ENCODE assay signal across 1 cellular context in genomic region chr10:21807162-21807561, GRCh38.
TF ChIP-seq lines count a peak whose summit lies in the region.

No MANE protein-coding gene starts in this region.

TF ChIP-seq in K562, 482 proteins besides CTCF, POLR2A, EP300 and RAD21 (continued from another document):
- TF ChIP-seq ZNF318 (IDR thresholded peaks at IDR 0.05; ENCODE audit: borderline replicate concordance in 1 of 2, low read depth in 1 of 2) = no peak
- 0 out of 2 replicates have a peak, but pooled peaks have one; percentile 1 for TF ChIP-seq ILF3 (IDR thresholded peaks at IDR 0.05; ENCODE audit: borderline replicate concordance)
- no peak for TF ChIP-seq SLC30A9 (CRISPR knock-in tag; IDR thresholded peaks at IDR 0.05)
- no peak for TF ChIP-seq EZH2 (IDR thresholded peaks at IDR 0.05; ENCODE audit: borderline replicate concordance, low read depth, low read length)
- TF ChIP-seq RBM34 (IDR thresholded peaks at IDR 0.05; ENCODE audit: borderline replicate concordance, insufficient read depth, low read length) = no peak
- TF ChIP-seq ATF1 (CRISPR knock-in tag; IDR thresholded peaks at IDR 0.05) = no peak
- 0 out of 2 replicates have a peak, but pooled peaks have one; percentile 45 for TF ChIP-seq ATF1 (tag; IDR thresholded peaks at IDR 0.05)
- peak; percentile 70 for TF ChIP-seq PRDM10 (IDR thresholded peaks at IDR 0.05; ENCODE audit: partially characterized antibody)
- TF ChIP-seq BCOR (IDR thresholded peaks at IDR 0.05) = 0 out of 2 replicates have a peak, but pooled peaks have one; percentile 34
- TF ChIP-seq CAMTA2 (CRISPR knock-in tag; conservative IDR thresholded peaks at IDR 0.05) = no peak
- TF ChIP-seq ELF2 (CRISPR knock-in tag; IDR thresholded peaks at IDR 0.05) = no peak
- no peak for TF ChIP-seq PRPF4 (IDR thresholded peaks at IDR 0.05; ENCODE audit: insufficient read depth, low read depth, low read length, poor library complexity, severe bottlenecking)
- no peak for TF ChIP-seq FOXK2 (conservative IDR thresholded peaks at IDR 0.05 in 1 of 2, IDR thresholded peaks at IDR 0.05 in 1 of 2; ENCODE audit: low read depth in 2 of 2)
- TF ChIP-seq ETV6 (IDR thresholded peaks at IDR 0.05; ENCODE audit: borderline replicate concordance in 1 of 2, low read depth in 2 of 2, low read length in 1 of 2) = peak in 1 of 2 experiments; percentile 71; a peak in 2 of 4 replicates
- no peak for TF ChIP-seq ETV6 (CRISPR knock-in tag; IDR thresholded peaks at IDR 0.05; ENCODE audit: borderline replicate concordance)
- TF ChIP-seq RBM39 (optimal IDR thresholded peaks at IDR 0.05; ENCODE audit: low read depth, low read length) = no peak
- peak; percentile 88; the same call in 1 of the 2 replicates for TF ChIP-seq RUNX1 (IDR thresholded peaks at IDR 0.05; ENCODE audit: low read depth)
- TF ChIP-seq HBP1 (CRISPR knock-in tag; IDR thresholded peaks at IDR 0.05) = 0 out of 2 replicates have a peak, but pooled peaks have one; percentile 37
- no peak for TF ChIP-seq JUN (IDR thresholded peaks at IDR 0.05; ENCODE audit: borderline replicate concordance, low read depth, low read length)
- no peak for TF ChIP-seq JUN (CRISPR knock-in tag; IDR thresholded peaks at IDR 0.05; ENCODE audit: borderline replicate concordance)
- peak; percentile 92 for TF ChIP-seq TEAD4 (IDR thresholded peaks at IDR 0.05; ENCODE audit: low read length)
- TF ChIP-seq TEAD4 (CRISPR knock-in tag; IDR thresholded peaks at IDR 0.05; ENCODE audit: borderline replicate concordance) = no peak
- no peak for TF ChIP-seq HCFC1 (IDR thresholded peaks at IDR 0.05; ENCODE audit: low read depth, low read length)
- TF ChIP-seq STAT5B (CRISPR knock-in tag; IDR thresholded peaks at IDR 0.05) = no peak
- TF ChIP-seq ZNF717 (CRISPR knock-in tag; IDR thresholded peaks at IDR 0.05) = no peak
- TF ChIP-seq TARDBP (IDR thresholded peaks at IDR 0.05) = no peak
- TF ChIP-seq NCOA2 (IDR thresholded peaks at IDR 0.05; ENCODE audit: partially characterized antibody in 2 of 2) = peak in 1 of 2 experiments; percentile 56
- TF ChIP-seq ZNF766 (CRISPR knock-in tag; conservative IDR thresholded peaks at IDR 0.05) = no peak
- peak; percentile 68; the same call in 1 of the 2 replicates for TF ChIP-seq NCOA1 (IDR thresholded peaks at IDR 0.05; ENCODE audit: low read depth)
- TF ChIP-seq GABPA (tag; conservative IDR thresholded peaks at IDR 0.05; ENCODE audit: low read depth) = no peak
- TF ChIP-seq MAFF (IDR thresholded peaks at IDR 0.05; ENCODE audit: low read length) = no peak
- no peak for TF ChIP-seq ZNF165 (CRISPR knock-in tag; IDR thresholded peaks at IDR 0.05; ENCODE audit: borderline replicate concordance)
- no peak for TF ChIP-seq MAFK (IDR thresholded peaks at IDR 0.05; ENCODE audit: low read length)
- TF ChIP-seq CTBP1 (IDR thresholded peaks at IDR 0.05; ENCODE audit: borderline replicate concordance) = peak; percentile 50; the same call in 1 of the 2 replicates
- peak; percentile 67; the same call in 1 of the 2 replicates for TF ChIP-seq ZBTB2 (IDR thresholded peaks at IDR 0.05)
- no peak for TF ChIP-seq PCBP2 (IDR thresholded peaks at IDR 0.05; ENCODE audit: low read depth, low read length, poor library complexity, severe bottlenecking)
- peak; percentile 94 for TF ChIP-seq MEIS2 (IDR thresholded peaks at IDR 0.05; ENCODE audit: partially characterized antibody)
- no peak for TF ChIP-seq ESRRB (CRISPR knock-in tag; IDR thresholded peaks at IDR 0.05; ENCODE audit: borderline replicate concordance)
